Comparison of ENCODE assay signal across 26 cellular contexts in the genomic region with DNA sequence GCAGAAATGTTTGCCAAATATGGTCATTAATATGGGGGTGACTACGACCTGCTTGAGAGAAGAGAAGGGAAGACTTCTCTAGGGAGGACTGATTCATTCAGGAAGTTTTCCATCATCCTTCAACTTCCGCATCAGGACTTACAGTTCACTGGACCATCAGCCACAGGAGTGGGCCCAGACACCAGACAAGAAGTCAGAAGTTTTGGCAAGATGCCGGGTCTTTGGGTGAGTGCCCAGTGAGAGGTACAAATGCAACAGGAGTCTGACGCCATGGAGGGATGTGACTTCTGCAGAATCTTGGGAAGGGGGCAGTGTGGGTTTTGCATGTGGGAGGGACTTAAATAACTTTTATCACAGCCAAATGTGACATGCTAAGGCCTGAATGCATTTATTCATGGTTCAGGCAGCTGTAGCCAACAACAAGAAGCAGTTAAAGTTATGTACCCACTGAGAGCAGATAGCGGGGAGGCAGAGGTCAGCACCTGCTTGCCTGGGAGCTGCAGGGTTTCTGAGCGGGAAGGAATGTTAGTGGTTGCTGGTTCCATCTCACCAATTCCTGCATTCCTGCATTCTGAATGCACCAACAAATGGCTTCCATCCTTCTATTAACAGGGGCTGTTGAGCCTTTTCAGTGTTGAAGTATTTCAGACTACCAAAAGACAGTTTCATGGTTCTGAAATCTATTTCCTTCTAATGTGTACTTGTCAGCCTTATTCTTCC.
DNase-seq lines count a peak whose midpoint lies in the region; ATAC-seq and TF ChIP-seq lines count a peak whose summit lies in the region.
"Had no signal": no experiment of that assay in that cellular context is flagged by ENCODE, and none has a peak within 500 bp of the region (broad histone marks: within the 10 kb centered on the region; RNA-seq: fewer than 3 reads in every experiment).

No MANE protein-coding gene starts in this region.

- no peak overlapping the region for H3K4me3 Mint-ChIP-seq in T-helper 2 cell treated with Interferon-gamma antibody and Interleukin-4, amounts not matched to agents 5 μg/mL and 100 μg/mL, for 36 hours
- H3K4me3 Mint-ChIP-seq: H9 had no signal

- H3K4me3 ChIP-seq in BE2C (ENCODE audit: low read depth, low read length), result no peak overlapping the region
- no peak overlapping the region for H3K4me3 ChIP-seq in NT2/D1 (ENCODE audit: insufficient read length, low read depth)
- no peak overlapping the region for H3K4me3 ChIP-seq in tibial artery
- H3K4me3 ChIP-seq: GM23248, Peyer's patch, SJCRH30 had no signal

- no peak overlapping the region for H3K27ac Mint-ChIP-seq in T-helper 2 cell treated with Interferon-gamma antibody and Interleukin-4, amounts not matched to agents 5 μg/mL and 100 μg/mL, for 36 hours

- H3K36me3 ChIP-seq in BE2C (no peaks in the 10 kb centered on the region), NT2/D1 (ENCODE audit: insufficient read depth, insufficient read length, low read length) (no peaks in the 10 kb centered on the region), tibial artery (no peaks in the 10 kb centered on the region)
- H3K36me3 ChIP-seq: Peyer's patch, SJCRH30 had no signal

- H3K27ac ChIP-seq in tibial artery, result no peak overlapping the region
- H3K27ac ChIP-seq: GM23248, Peyer's patch, SJCRH30 had no signal

- peak; percentile 66 for DNase-seq in BE2C
- DNase-seq in NT2/D1 (ENCODE audit: low read depth, low spot score), result peak; percentile 13
- DNase-seq in astrocyte of the hippocampus (ENCODE audit: low read depth, low spot score), result peak; percentile 66
- DNase-seq in islet precursor cell, result peak; percentile 37
- DNase-seq in NCI-H1105 treated with DMSO at 0.1 percent for 48 hours (lab: John Stamatoyannopoulos, UW), result no peak
- DNase-seq in tibial artery, result no peak
- no peak for DNase-seq in T-helper 2 cell treated with Interferon-gamma antibody and Interleukin-4, amounts not matched to agents 5 μg/mL and 100 μg/mL, for 36 hours (ENCODE audit: low spot score)
- DNase-seq: 8988T, ACHN, DMS79, GM23248, H9, IMR-90, KG1, MM.1S, NCI-H1417 treated with DMSO at 0.1 percent for 48 hours, NCI-H1694 treated with DMSO at 0.1 percent for 48 hours, NCI-H2081, NCI-H2227 treated with DMSO at 0.1 percent for 48 hours, NCI-H526 treated with DMSO at 0.1 percent for 48 hours, OCI-M1, Peyer's patch, SJCRH30 had no signal

- no peaks in the 10 kb centered on the region for H3K9me3 ChIP-seq in BE2C
- H3K9me3 ChIP-seq in NT2/D1 (ENCODE audit: insufficient read depth, low read length), result 0 out of 2 replicates have a peak, but pooled peaks cover 4% of the 10 kb centered on the region
- H3K9me3 ChIP-seq in tibial artery, result no peaks in the 10 kb centered on the region
- H3K9me3 ChIP-seq: Peyer's patch, SJCRH30 had no signal

- TF ChIP-seq CTCF in BE2C (IDR thresholded peaks at IDR 0.05; ENCODE audit: low read depth, low read length), result no peak
- no peak for TF ChIP-seq CTCF in tibial artery (IDR thresholded peaks at IDR 0.05)

- no peaks in the 10 kb centered on the region for H3K27me3 Mint-ChIP-seq in T-helper 2 cell treated with Interferon-gamma antibody and Interleukin-4, amounts not matched to agents 5 μg/mL and 100 μg/mL, for 36 hours (ENCODE audit: low read depth)

- no peaks in the 10 kb centered on the region for H3K4me1 Mint-ChIP-seq in T-helper 2 cell treated with Interferon-gamma antibody and Interleukin-4, amounts not matched to agents 5 μg/mL and 100 μg/mL, for 36 hours (ENCODE audit: low read depth)

- peaks cover 36% of the 10 kb centered on the region for H3K4me1 ChIP-seq in BE2C
- H3K4me1 ChIP-seq in NT2/D1 (ENCODE audit: insufficient read depth, insufficient read length), result no peaks in the 10 kb centered on the region
- no peaks in the 10 kb centered on the region for H3K4me1 ChIP-seq in tibial artery
- H3K4me1 ChIP-seq: Peyer's patch, SJCRH30 had no signal

- peaks cover 5% of the 10 kb centered on the region for H3K9me3 Mint-ChIP-seq in T-helper 2 cell treated with Interferon-gamma antibody and Interleukin-4, amounts not matched to agents 5 μg/mL and 100 μg/mL, for 36 hours
- H3K9me3 Mint-ChIP-seq: H9 had no signal

- intact Hi-C loops in tibial artery (cut with DNase I; ENCODE audit: low total_unique reads), result no loop called here

- H3K9ac ChIP-seq in NT2/D1 (ENCODE audit: insufficient read length, low read depth), result no peak overlapping the region
- H3K9ac ChIP-seq: GM23248 had no signal

- H3K27me3 ChIP-seq in BE2C, result no peaks in the 10 kb centered on the region
- H3K27me3 ChIP-seq in NT2/D1 (ENCODE audit: insufficient read depth, insufficient read length), result no peaks in the 10 kb centered on the region
- no peaks in the 10 kb centered on the region for H3K27me3 ChIP-seq in tibial artery
- H3K27me3 ChIP-seq: Peyer's patch had no signal

- ATAC-seq in HG03571 (IDR thresholded peaks at IDR 0.05; ENCODE audit: unreplicated experiment), result no peak
- ATAC-seq: Right ventricle myocardium inferior, SK-N-SH treated with all-trans-retinoic acid at 6 μM for 48 hours had no signal

- no peaks in the 10 kb centered on the region for H3K36me3 Mint-ChIP-seq in T-helper 2 cell treated with Interferon-gamma antibody and Interleukin-4, amounts not matched to agents 5 μg/mL and 100 μg/mL, for 36 hours (ENCODE audit: low read depth)

Comparison
In these comparisons a context has a peak if more than half of its experiments do, and no peak if none do; other contexts are left out.
1. DNase-seq: peak in BE2C (single experiment), NT2/D1 (single experiment), astrocyte of the hippocampus (single experiment) and islet precursor cell (single experiment); none in NCI-H1105 treated with DMSO at 0.1 percent for 48 hours (single experiment), tibial artery (0 of 2) and T-helper 2 cell treated with Interferon-gamma antibody and Interleukin-4, amounts not matched to agents 5 μg/mL and 100 μg/mL, for 36 hours (single experiment).